ENCODE assay signal across 8 cellular contexts in genomic region chr10:68599754-68600040, GRCh38. TPM values are rescaled to one million over a fixed set of nuclear protein-coding genes. Genes with fewer than 3 reads are reported as not detected.
DNase-seq lines count a peak whose midpoint lies in the region; ATAC-seq and TF ChIP-seq lines count a peak whose summit lies in the region.

No MANE protein-coding gene starts in this region.

- no peak for TF ChIP-seq CTCF in Caco-2 (IDR thresholded peaks at IDR 0.05; ENCODE audit: insufficient read depth in 1 of 2, low read depth in 1 of 2, low read length in 1 of 2, severe bottlenecking in 1 of 2, unreplicated experiment in 1 of 2)
- TF ChIP-seq CTCF in fibroblast of pulmonary artery (IDR thresholded peaks at IDR 0.05; ENCODE audit: low read length, missing control alignments): no peak
- TF ChIP-seq CTCF in prostate gland (IDR thresholded peaks at IDR 0.05): no peak

- H3K4me3 Mint-ChIP-seq in Caco-2 (ENCODE audit: unreplicated experiment) (peak overlapping the region; percentile 82), T-cell (peak overlapping the region; percentile 84 to 94 (median 87))

- H3K36me3 ChIP-seq in Caco-2 (ENCODE audit: control insufficient read depth, insufficient read depth, low read length): 0 out of 2 replicates have a peak, but pooled peaks cover 1% of the 10 kb centered on the region
- no peaks in the 10 kb centered on the region for H3K36me3 ChIP-seq in prostate gland

- H3K27me3 ChIP-seq in Caco-2 (replicated peaks; ENCODE audit: control insufficient read depth, insufficient read depth, low read length) (no peaks in the 10 kb centered on the region), prostate gland (replicated peaks; ENCODE audit: insufficient read depth) (no peaks in the 10 kb centered on the region)

- intact Hi-C loops in Caco-2 (cut with micrococcal nuclease; ENCODE audit: unreplicated experiment) (loop anchor here (1.0 to 2.0 kb wide), 3 partner anchors 39 to 122 kb away; partner anchors contain the start of genes CCAR1 and TET1), prostate gland (cut with DNase I) (loop anchor here (5.0 kb wide), 1 partner anchor 37 kb away; the partner anchor contains the start of gene TET1)

- H3K9me3 Mint-ChIP-seq in Caco-2 (ENCODE audit: unreplicated experiment) (no peaks in the 10 kb centered on the region), T-cell (no peaks in the 10 kb centered on the region)

- peak overlapping the region; percentile 90 for H3K27ac Mint-ChIP-seq in Caco-2 (ENCODE audit: unreplicated experiment)
- H3K27ac Mint-ChIP-seq in T-cell: peak overlapping the region; percentile 81 to 92

- H3K36me3 Mint-ChIP-seq in Caco-2 (ENCODE audit: insufficient read depth, unreplicated experiment) (peaks cover 11% of the 10 kb centered on the region), T-cell (peaks cover 21% of the 10 kb centered on the region)

- H3K27me3 Mint-ChIP-seq in Caco-2 (ENCODE audit: insufficient read depth, unreplicated experiment) (no peaks in the 10 kb centered on the region), T-cell (no peaks in the 10 kb centered on the region)

- peaks cover 41% of the 10 kb centered on the region for H3K4me1 ChIP-seq in Caco-2
- H3K4me1 ChIP-seq in prostate gland (replicated peaks): peaks cover 11% of the 10 kb centered on the region

- CTCF ChIA-PET in Caco-2 (lab: Charles Lee) (interaction anchor here (0.6 to 1.0 kb wide), 3 partner anchors 49 to 369 kb away, joined by 3 to 4 read pairs (median 3); no protein-coding TSS in a partner anchor), T-cell (lab: Charles Lee) (interaction anchor here in 1 of 2 donors (0.5 kb wide), 1 partner anchor 527 kb away, joined by 4 read pairs; no protein-coding TSS in a partner anchor)

- no peak for TF ChIP-seq POLR2A in prostate gland (IDR thresholded peaks at IDR 0.05)

- H3K9me3 ChIP-seq in Caco-2: no peaks in the 10 kb centered on the region
- H3K9me3 ChIP-seq in prostate gland: no peaks in the 10 kb centered on the region

- H3K27ac ChIP-seq in prostate gland: peak overlapping the region; percentile 8 to 49

- H3K4me1 Mint-ChIP-seq in Caco-2 (ENCODE audit: low read depth, unreplicated experiment): peaks cover 35% of the 10 kb centered on the region
- peaks cover 39 to 51% (median 45%) of the 10 kb centered on the region in 3 donors for H3K4me1 Mint-ChIP-seq in T-cell

- ATAC-seq in T-cell (replicated peaks in 1 of 4) (no peak), GM18502 (IDR thresholded peaks at IDR 0.05; ENCODE audit: poor library complexity, unreplicated experiment) (no peak), HG03097 (IDR thresholded peaks at IDR 0.05; ENCODE audit: low FRiP score, unreplicated experiment) (no peak), GM21786 (IDR thresholded peaks at IDR 0.05; ENCODE audit: unreplicated experiment) (no peak)

- POLR2A ChIA-PET in Caco-2 (lab: Charles Lee): interaction anchor here (0.5 to 2.2 kb wide), 5 partner anchors 19 to 461 kb away, joined by 3 to 26 read pairs (median 5); partner anchors contain the start of genes CCAR1, DNA2 and TET1
- POLR2A ChIA-PET in T-cell (lab: Charles Lee): interaction anchor here (0.6 kb wide), 2 partner anchors 267 to 274 kb away, joined by 4 to 9 read pairs; partner anchors contain the start of gene PBLD (in 1 of the 2)

- H3K4me3 ChIP-seq in Caco-2 (ENCODE audit: low read depth, low read length): peak overlapping the region; percentile 45
- H3K4me3 ChIP-seq in fibroblast of pulmonary artery (replicated peaks; ENCODE audit: low read depth, low read length): peak overlapping the region; percentile 50
- H3K4me3 ChIP-seq in prostate gland: peak overlapping the region; percentile 31 to 32

- no peak for DNase-seq in Caco-2
- DNase-seq in T-cell: no peak
- no peak for DNase-seq in fibroblast of pulmonary artery (ENCODE audit: low read depth)
- no peak for DNase-seq in prostate gland (ENCODE audit: low spot score)
- DNase-seq in NCI-H2171 (lab: John Stamatoyannopoulos, UW): no peak

- WGBS in prostate gland: 6% methylated on average over 3 of the region's 3 CpGs

- BruUV-seq in Caco-2 (replicated peaks; lab: Mats Ljungman, UMichigan): no TSS peak

RNA-seq across cellular contexts. Expression of gene TET1, which starts 39.6 kb away (rescaled TPM):
- total RNA-seq in Caco-2 (2022) (18.6 and 19.1 TPM in 2 replicates), T-cell (1 to 10 TPM; 1.6 to 3.6 (median 1.9) TPM), prostate gland (1 to 10 TPM; 5.1 to 6.0 TPM)
